ENCODE assay signal across 1 cellular context in the genomic region with DNA sequence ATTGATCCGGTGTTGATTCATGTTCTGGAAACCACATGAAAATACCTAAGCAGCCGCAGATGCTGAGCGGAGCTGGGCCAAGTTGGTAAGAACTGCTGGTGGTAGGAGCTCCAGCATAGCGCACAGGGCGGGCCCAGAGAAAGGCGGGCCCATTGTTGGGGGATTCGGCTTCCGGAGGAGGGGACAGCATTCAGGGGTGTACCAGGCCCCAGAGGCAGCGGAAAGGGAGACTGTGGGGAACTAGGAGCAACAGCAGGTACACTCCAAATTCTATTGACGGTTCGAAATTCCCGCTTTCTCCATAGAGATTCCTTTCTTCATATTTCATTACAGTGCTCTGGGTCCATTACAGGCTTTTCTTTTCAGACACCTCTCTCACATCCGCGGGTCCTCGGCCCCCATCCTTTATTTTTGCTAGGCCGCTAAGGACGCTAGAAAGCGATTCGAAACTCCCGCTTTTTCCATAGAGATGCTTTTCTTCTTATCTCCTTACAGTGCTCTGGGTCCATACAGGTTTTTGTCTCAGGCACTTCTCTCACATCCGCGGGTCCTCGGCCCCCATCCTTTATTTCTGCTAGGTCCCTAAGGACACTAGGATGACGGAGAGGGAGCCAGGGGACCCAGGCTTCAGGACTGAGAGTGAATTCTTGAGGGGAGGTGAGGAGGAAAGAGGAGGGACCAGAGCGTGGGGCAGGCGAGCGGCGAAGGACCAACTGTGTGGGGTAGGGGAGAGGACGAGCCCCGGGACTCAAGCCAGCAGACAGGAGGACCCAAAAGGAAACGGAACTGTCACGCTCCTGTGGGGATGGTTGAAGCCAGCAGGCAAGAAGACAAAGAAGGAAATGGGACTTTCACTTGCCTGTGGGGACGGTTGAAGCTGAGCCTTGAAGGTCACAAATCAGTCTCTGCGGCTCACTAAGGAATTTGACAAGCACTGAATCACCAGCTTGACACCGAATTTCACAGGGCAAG.
TF ChIP-seq lines count a peak whose summit lies in the region.

A gene with protein sequence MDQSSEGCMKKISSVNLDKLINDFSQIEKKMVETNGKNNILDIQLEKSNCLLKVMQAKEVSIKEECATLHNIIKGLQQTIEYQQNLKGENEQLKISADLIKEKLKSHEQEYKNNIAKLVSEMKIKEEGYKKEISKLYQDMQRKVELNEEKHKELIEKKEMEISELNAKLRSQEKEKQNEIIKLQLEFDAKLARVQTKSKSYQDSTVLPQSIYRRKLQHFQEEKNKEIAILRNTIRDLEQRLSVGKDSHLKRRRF (plus strand): TSS at position 189 of the 972 bp plus-strand sequence. CDS start 2,304 bp downstream, outside the sequence.

TF ChIP-seq in GM12878, 131 proteins besides CTCF, POLR2A, EP300 and RAD21 (continued from another document):
- TF ChIP-seq, protein P1, sequence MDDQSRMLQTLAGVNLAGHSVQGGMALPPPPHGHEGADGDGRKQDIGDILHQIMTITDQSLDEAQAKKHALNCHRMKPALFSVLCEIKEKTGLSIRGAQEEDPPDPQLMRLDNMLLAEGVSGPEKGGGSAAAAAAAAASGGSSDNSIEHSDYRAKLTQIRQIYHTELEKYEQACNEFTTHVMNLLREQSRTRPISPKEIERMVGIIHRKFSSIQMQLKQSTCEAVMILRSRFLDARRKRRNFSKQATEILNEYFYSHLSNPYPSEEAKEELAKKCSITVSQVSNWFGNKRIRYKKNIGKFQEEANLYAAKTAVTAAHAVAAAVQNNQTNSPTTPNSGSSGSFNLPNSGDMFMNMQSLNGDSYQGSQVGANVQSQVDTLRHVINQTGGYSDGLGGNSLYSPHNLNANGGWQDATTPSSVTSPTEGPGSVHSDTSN (IDR thresholded peaks at IDR 0.05; ENCODE audit: insufficient replicate concordance, low read depth, low read length): no peak
- TF ChIP-seq MXI1 (IDR thresholded peaks at IDR 0.05; ENCODE audit: low read depth, low read length) (no peak), IRF4 (IDR thresholded peaks at IDR 0.05; ENCODE audit: low read depth, low read length) (no peak), NFYA (IDR thresholded peaks at IDR 0.05; ENCODE audit: borderline replicate concordance, low read depth, low read length) (no peak), MTA2 (IDR thresholded peaks at IDR 0.05; ENCODE audit: low read depth) (no peak), JUND (IDR thresholded peaks at IDR 0.05; ENCODE audit: low read depth, low read length) (no peak), DPF2 (IDR thresholded peaks at IDR 0.05) (no peak), ZNF274 (IDR thresholded peaks at IDR 0.05; ENCODE audit: insufficient read depth, insufficient read length) (no peak), LARP7 (IDR thresholded peaks at IDR 0.05) (no peak), RELA (IDR thresholded peaks at IDR 0.05; ENCODE audit: borderline replicate concordance, partially characterized antibody) (no peak), PML (IDR thresholded peaks at IDR 0.05; ENCODE audit: low read length) (peak; percentile 70; the same call in 1 of the 2 replicates), GATAD2B (conservative IDR thresholded peaks at IDR 0.05; ENCODE audit: low read depth) (no peak), MYB (IDR thresholded peaks at IDR 0.05; ENCODE audit: borderline replicate concordance, low read depth, low read length) (no peak), SUPT20H (IDR thresholded peaks at IDR 0.05; ENCODE audit: borderline replicate concordance, control insufficient read depth, low read depth, low read length) (no peak), KDM1A (IDR thresholded peaks at IDR 0.05; ENCODE audit: borderline replicate concordance) (no peak), SIX5 (IDR thresholded peaks at IDR 0.05; ENCODE audit: low read depth, low read length, severe bottlenecking) (peak; percentile 25), ZNF622 (IDR thresholded peaks at IDR 0.05) (no peak)
- TF ChIP-seq, protein P2, sequence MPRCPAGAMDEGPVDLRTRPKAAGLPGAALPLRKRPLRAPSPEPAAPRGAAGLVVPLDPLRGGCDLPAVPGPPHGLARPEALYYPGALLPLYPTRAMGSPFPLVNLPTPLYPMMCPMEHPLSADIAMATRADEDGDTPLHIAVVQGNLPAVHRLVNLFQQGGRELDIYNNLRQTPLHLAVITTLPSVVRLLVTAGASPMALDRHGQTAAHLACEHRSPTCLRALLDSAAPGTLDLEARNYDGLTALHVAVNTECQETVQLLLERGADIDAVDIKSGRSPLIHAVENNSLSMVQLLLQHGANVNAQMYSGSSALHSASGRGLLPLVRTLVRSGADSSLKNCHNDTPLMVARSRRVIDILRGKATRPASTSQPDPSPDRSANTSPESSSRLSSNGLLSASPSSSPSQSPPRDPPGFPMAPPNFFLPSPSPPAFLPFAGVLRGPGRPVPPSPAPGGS (IDR thresholded peaks at IDR 0.05; ENCODE audit: borderline replicate concordance, insufficient read depth, low read depth, low read length, poor library complexity, severe bottlenecking): no peak
- TF ChIP-seq, protein P3, sequence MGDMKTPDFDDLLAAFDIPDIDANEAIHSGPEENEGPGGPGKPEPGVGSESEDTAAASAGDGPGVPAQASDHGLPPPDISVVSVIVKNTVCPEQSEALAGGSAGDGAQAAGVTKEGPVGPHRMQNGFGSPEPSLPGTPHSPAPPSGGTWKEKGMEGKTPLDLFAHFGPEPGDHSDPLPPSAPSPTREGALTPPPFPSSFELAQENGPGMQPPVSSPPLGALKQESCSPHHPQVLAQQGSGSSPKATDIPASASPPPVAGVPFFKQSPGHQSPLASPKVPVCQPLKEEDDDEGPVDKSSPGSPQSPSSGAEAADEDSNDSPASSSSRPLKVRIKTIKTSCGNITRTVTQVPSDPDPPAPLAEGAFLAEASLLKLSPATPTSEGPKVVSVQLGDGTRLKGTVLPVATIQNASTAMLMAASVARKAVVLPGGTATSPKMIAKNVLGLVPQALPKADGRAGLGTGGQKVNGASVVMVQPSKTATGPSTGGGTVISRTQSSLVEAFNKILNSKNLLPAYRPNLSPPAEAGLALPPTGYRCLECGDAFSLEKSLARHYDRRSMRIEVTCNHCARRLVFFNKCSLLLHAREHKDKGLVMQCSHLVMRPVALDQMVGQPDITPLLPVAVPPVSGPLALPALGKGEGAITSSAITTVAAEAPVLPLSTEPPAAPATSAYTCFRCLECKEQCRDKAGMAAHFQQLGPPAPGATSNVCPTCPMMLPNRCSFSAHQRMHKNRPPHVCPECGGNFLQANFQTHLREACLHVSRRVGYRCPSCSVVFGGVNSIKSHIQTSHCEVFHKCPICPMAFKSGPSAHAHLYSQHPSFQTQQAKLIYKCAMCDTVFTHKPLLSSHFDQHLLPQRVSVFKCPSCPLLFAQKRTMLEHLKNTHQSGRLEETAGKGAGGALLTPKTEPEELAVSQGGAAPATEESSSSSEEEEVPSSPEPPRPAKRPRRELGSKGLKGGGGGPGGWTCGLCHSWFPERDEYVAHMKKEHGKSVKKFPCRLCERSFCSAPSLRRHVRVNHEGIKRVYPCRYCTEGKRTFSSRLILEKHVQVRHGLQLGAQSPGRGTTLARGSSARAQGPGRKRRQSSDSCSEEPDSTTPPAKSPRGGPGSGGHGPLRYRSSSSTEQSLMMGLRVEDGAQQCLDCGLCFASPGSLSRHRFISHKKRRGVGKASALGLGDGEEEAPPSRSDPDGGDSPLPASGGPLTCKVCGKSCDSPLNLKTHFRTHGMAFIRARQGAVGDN (IDR thresholded peaks at IDR 0.05): no peak
- TF ChIP-seq, protein P4, sequence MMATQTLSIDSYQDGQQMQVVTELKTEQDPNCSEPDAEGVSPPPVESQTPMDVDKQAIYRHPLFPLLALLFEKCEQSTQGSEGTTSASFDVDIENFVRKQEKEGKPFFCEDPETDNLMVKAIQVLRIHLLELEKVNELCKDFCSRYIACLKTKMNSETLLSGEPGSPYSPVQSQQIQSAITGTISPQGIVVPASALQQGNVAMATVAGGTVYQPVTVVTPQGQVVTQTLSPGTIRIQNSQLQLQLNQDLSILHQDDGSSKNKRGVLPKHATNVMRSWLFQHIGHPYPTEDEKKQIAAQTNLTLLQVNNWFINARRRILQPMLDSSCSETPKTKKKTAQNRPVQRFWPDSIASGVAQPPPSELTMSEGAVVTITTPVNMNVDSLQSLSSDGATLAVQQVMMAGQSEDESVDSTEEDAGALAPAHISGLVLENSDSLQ (IDR thresholded peaks at IDR 0.05): no peak
- TF ChIP-seq, protein P5, sequence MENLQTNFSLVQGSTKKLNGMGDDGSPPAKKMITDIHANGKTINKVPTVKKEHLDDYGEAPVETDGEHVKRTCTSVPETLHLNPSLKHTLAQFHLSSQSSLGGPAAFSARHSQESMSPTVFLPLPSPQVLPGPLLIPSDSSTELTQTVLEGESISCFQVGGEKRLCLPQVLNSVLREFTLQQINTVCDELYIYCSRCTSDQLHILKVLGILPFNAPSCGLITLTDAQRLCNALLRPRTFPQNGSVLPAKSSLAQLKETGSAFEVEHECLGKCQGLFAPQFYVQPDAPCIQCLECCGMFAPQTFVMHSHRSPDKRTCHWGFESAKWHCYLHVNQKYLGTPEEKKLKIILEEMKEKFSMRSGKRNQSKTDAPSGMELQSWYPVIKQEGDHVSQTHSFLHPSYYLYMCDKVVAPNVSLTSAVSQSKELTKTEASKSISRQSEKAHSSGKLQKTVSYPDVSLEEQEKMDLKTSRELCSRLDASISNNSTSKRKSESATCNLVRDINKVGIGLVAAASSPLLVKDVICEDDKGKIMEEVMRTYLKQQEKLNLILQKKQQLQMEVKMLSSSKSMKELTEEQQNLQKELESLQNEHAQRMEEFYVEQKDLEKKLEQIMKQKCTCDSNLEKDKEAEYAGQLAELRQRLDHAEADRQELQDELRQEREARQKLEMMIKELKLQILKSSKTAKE (IDR thresholded peaks at IDR 0.05; ENCODE audit: low read depth, poor library complexity, severe bottlenecking): no peak
- TF ChIP-seq, protein P6, sequence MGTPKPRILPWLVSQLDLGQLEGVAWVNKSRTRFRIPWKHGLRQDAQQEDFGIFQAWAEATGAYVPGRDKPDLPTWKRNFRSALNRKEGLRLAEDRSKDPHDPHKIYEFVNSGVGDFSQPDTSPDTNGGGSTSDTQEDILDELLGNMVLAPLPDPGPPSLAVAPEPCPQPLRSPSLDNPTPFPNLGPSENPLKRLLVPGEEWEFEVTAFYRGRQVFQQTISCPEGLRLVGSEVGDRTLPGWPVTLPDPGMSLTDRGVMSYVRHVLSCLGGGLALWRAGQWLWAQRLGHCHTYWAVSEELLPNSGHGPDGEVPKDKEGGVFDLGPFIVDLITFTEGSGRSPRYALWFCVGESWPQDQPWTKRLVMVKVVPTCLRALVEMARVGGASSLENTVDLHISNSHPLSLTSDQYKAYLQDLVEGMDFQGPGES (IDR thresholded peaks at IDR 0.05): no peak
